In the genomic region with DNA sequence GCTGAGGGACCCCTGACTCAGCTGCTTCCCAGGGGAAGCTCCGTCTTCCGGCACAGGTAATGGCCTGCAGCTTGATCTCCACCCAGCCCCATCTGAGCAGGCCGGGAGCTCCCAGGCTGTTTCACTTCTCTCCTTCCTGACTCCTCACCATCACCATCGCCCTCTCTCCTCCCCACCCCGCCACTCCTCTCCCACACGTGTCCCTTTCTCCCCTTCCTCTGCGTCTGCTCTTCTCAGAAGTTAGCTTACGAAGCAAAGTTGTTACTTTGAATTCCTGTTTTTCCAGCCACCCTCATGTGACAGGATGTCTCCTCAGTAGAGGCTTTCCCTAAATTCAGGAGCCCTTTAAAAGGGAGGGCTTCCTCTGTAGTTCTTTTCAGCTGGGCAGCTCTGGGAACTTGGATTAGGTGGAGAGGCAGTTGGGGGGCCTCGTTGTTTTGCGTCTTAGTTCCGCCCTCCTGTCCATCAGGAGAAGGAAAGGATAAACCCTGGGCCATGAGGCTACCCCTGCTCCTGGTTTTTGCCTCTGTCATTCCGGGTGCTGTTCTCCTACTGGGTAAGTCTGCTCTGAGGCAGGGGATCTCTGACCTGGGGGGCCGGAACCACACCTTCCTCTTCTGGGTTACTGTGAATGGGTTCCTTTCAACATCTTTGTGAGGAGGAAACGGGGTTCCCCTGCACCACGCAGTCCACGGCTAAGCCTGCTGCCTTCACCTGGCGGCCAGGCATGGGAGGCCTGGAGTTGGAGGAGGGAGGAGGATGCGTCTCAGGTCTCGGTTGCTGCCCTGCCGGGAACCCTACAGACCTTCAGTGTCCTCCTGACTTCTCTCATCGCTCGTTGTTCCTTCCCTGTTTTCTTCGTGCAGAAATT, we compare ENCODE assay signal across 11 cellular contexts. TPM values are rescaled to one million over a fixed set of nuclear protein-coding genes. Genes with fewer than 3 reads are reported as not detected.
A peak's percentile ranks its signal among the peaks of the same experiment; 100 is the strongest.
DNase-seq lines count a peak whose midpoint lies in the region; ATAC-seq and TF ChIP-seq lines count a peak whose summit lies in the region.
"Had no signal": no experiment of that assay in that cellular context is flagged by ENCODE, and none has a peak within 500 bp of the region (broad histone marks: within the 10 kb centered on the region; RNA-seq: fewer than 3 reads in every experiment).

Gene MRC1, plus strand, starts transcription at position 378 of the 871 bp plus-strand sequence. Its CDS starts 118 bp downstream, at position 496.

- intact Hi-C loops in IMR-90 (cut with micrococcal nuclease) = no loop called here

- POLR2A ChIA-PET in IMR-90 (lab: Charles Lee; ENCODE audit: unreplicated experiment) = no interaction called here
- POLR2A ChIA-PET in naive thymus-derived CD8-positive, alpha-beta T cell (lab: Charles Lee) = no interaction called here

- peaks cover 4% of the 10 kb centered on the region for H3K27me3 ChIP-seq in IMR-90 (ENCODE audit: control insufficient read depth, insufficient read depth, low read length)
- H3K27me3 ChIP-seq: BE2C had no signal

- no peak within 1 kb of the TSS for H4K8ac ChIP-seq in IMR-90 (ENCODE audit: low read depth in 2 of 2, low read length in 2 of 2)

- peak within 1 kb of the TSS; percentile 32 for H2AFZ ChIP-seq in IMR-90 (replicated peaks; ENCODE audit: low read length, poor library complexity)

- no peak within 1 kb of the TSS for H2BK5ac ChIP-seq in IMR-90 (ENCODE audit: low read depth, low read length, poor library complexity, severe bottlenecking)

- ATAC-seq in IMR-90 (ENCODE audit: low read depth) (no peak), HG03521 (IDR thresholded peaks at IDR 0.05; ENCODE audit: unreplicated experiment) (no peak)
- ATAC-seq in stimulated activated naive B cell treated with anti-CD40 and anti-IgM and Interleukin-4, amounts not matched to agents 10 μg/mL and 1 μg/mL and 100 μg/mL, for 72 hours (replicated peaks) = peak; percentile 43 to 45
- ATAC-seq in naive thymus-derived CD8-positive, alpha-beta T cell = no peak

- no peak for DNase-seq in IMR-90
- DNase-seq in endothelial cell (ENCODE audit: low spot score) = no peak
- DNase-seq in lung microvascular endothelial cell (ENCODE audit: low read depth in 2 of 2) = peak in 1 of 2 donors; percentile 60
- no peak for DNase-seq in stimulated activated naive B cell treated with anti-CD40 and anti-IgM and Interleukin-4, amounts not matched to agents 10 μg/mL and 1 μg/mL and 100 μg/mL, for 72 hours
- no peak for DNase-seq in activated CD4-positive, alpha-beta T cell treated with anti-CD3 and anti-CD28 coated beads, Interleukin-2, amount 50 U/mL, for 4 hours
- no peak for DNase-seq in nucleus accumbens (lab: John Stamatoyannopoulos, UW)
- DNase-seq in naive thymus-derived CD8-positive, alpha-beta T cell = no peak
- DNase-seq: BE2C, NCI-H146 had no signal

- peak within 1 kb of the TSS; percentile 66 for H3K4me3 Mint-ChIP-seq in endothelial cell (ENCODE audit: unreplicated experiment)
- no peak within 1 kb of the TSS for H3K4me3 Mint-ChIP-seq in stimulated activated naive B cell treated with anti-CD40 and anti-IgM and Interleukin-4, amounts not matched to agents 10 μg/mL and 1 μg/mL and 100 μg/mL, for 72 hours
- no peak within 1 kb of the TSS for H3K4me3 Mint-ChIP-seq in naive thymus-derived CD8-positive, alpha-beta T cell
- H3K4me3 Mint-ChIP-seq: T-helper 1 cell treated with Interleukin-12 subunit alpha and Interleukin-12 subunit beta and Interleukin-4 antibody, amounts not matched to agents 30 μg/mL and 1 μg/mL, for 36 hours had no signal

- CTCF ChIA-PET in IMR-90 (lab: Yijun Ruan, JAX) = no interaction called here

- BruUV-seq in IMR-90 (replicated peaks; lab: Mats Ljungman, UMichigan) = no TSS peak

- no peak within 1 kb of the TSS for H2AK9ac ChIP-seq in IMR-90 (replicated peaks; ENCODE audit: low read depth, low read length, poor library complexity)

- H3K36me3 Mint-ChIP-seq in endothelial cell (ENCODE audit: low read depth, unreplicated experiment) = no peaks in the 10 kb centered on the region
- H3K36me3 Mint-ChIP-seq in stimulated activated naive B cell treated with anti-CD40 and anti-IgM and Interleukin-4, amounts not matched to agents 10 μg/mL and 1 μg/mL and 100 μg/mL, for 72 hours = no peaks in the 10 kb centered on the region
- no peaks in the 10 kb centered on the region for H3K36me3 Mint-ChIP-seq in naive thymus-derived CD8-positive, alpha-beta T cell

- no peak within 1 kb of the TSS for H2BK120ac ChIP-seq in IMR-90 (ENCODE audit: low read depth, low read length)

- in situ Hi-C loops in IMR-90 (cut with MboI; ENCODE audit: low sequenced_read_pairs) = no loop called here

- 68% methylated on average over 7 of the region's 23 CpGs; no CpG with 5 or more reads in 1 of the 2 experiments for WGBS in IMR-90 (ENCODE audit: extremely low coverage in 2 of 2, insufficient read length in 1 of 2), 2 experiments

- no peak within 1 kb of the TSS for H3K9ac ChIP-seq in IMR-90 (ENCODE audit: low read depth, low read length)

- dilution Hi-C loops in IMR-90 (cut with HindIII; ENCODE audit: low sequenced_read_pairs, unreplicated experiment) = no loop called here

- H2AK5ac ChIP-seq in IMR-90 (ENCODE audit: low read depth, low read length) = no peak within 1 kb of the TSS

- H3K23ac ChIP-seq in IMR-90 (ENCODE audit: low read depth, low read length) = no peak within 1 kb of the TSS

- no peak within 1 kb of the TSS for H4K5ac ChIP-seq in IMR-90 (ENCODE audit: low read depth, low read length)

- H3K27me3 Mint-ChIP-seq in endothelial cell (ENCODE audit: unreplicated experiment) = peaks cover 3% of the 10 kb centered on the region
- H3K27me3 Mint-ChIP-seq in stimulated activated naive B cell treated with anti-CD40 and anti-IgM and Interleukin-4, amounts not matched to agents 10 μg/mL and 1 μg/mL and 100 μg/mL, for 72 hours = peaks cover 14 to 23% of the 10 kb centered on the region in 2 donors
- H3K27me3 Mint-ChIP-seq in naive thymus-derived CD8-positive, alpha-beta T cell = peaks cover 2 to 38% (median 28%) of the 10 kb centered on the region in 5 donors

- no peak within 1 kb of the TSS for H3K4ac ChIP-seq in IMR-90 (ENCODE audit: low read depth, low read length)

- H3K9me1 ChIP-seq in IMR-90 (ENCODE audit: insufficient read depth, low read length) = no peaks in the 10 kb centered on the region

- H4K91ac ChIP-seq in IMR-90 (ENCODE audit: insufficient read depth, low read depth, low read length) = no peak within 1 kb of the TSS

- no peak for TF ChIP-seq RAD21 in IMR-90 (IDR thresholded peaks at IDR 0.05; ENCODE audit: low read length)

- TF ChIP-seq CTCF in IMR-90 (conservative IDR thresholded peaks at IDR 0.05; ENCODE audit: low read depth, low read length) = no peak
- no peak for TF ChIP-seq CTCF in endothelial cell (IDR thresholded peaks at IDR 0.05; ENCODE audit: unreplicated experiment)

- H3K4me3 ChIP-seq in IMR-90 (ENCODE audit: insufficient read depth, low read depth, low read length) = no peak within 1 kb of the TSS

- H3K9me3 ChIP-seq in IMR-90 (ENCODE audit: control insufficient read depth, insufficient read depth, low read length) = no peaks in the 10 kb centered on the region
- H3K9me3 ChIP-seq: BE2C had no signal

- peak within 1 kb of the TSS; percentile 43 for H3K27ac Mint-ChIP-seq in endothelial cell (ENCODE audit: unreplicated experiment)
- H3K27ac Mint-ChIP-seq in stimulated activated naive B cell treated with anti-CD40 and anti-IgM and Interleukin-4, amounts not matched to agents 10 μg/mL and 1 μg/mL and 100 μg/mL, for 72 hours = no peak within 1 kb of the TSS
- no peak within 1 kb of the TSS for H3K27ac Mint-ChIP-seq in naive thymus-derived CD8-positive, alpha-beta T cell
- H3K27ac Mint-ChIP-seq: T-helper 1 cell treated with Interleukin-12 subunit alpha and Interleukin-12 subunit beta and Interleukin-4 antibody, amounts not matched to agents 30 μg/mL and 1 μg/mL, for 36 hours had no signal

- no peaks in the 10 kb centered on the region for H4K20me1 ChIP-seq in IMR-90 (ENCODE audit: insufficient read depth, low read length)

- H2BK20ac ChIP-seq in IMR-90 (ENCODE audit: low read depth, low read length) = no peak within 1 kb of the TSS

- no peak within 1 kb of the TSS for H2BK15ac ChIP-seq in IMR-90 (ENCODE audit: low read depth, low read length)

- H3K18ac ChIP-seq in IMR-90 (ENCODE audit: low read depth, low read length) = no peak within 1 kb of the TSS

- no peaks in the 10 kb centered on the region for H3K4me1 ChIP-seq in IMR-90 (ENCODE audit: control insufficient read depth, insufficient read depth, low read length)
- H3K4me1 ChIP-seq: BE2C had no signal

- no peak for TF ChIP-seq POLR2A in IMR-90 (IDR thresholded peaks at IDR 0.05; ENCODE audit: low read depth, low read length)

- H3K27ac ChIP-seq in IMR-90 (ENCODE audit: insufficient read depth, low read length) = no peak within 1 kb of the TSS

- peaks cover 31% of the 10 kb centered on the region for H3K4me1 Mint-ChIP-seq in endothelial cell (ENCODE audit: unreplicated experiment)
- H3K4me1 Mint-ChIP-seq in stimulated activated naive B cell treated with anti-CD40 and anti-IgM and Interleukin-4, amounts not matched to agents 10 μg/mL and 1 μg/mL and 100 μg/mL, for 72 hours = peaks cover 16 to 37% of the 10 kb centered on the region in 2 donors
- peaks cover 0 to 11% (median 5%) of the 10 kb centered on the region in 4 donors for H3K4me1 Mint-ChIP-seq in naive thymus-derived CD8-positive, alpha-beta T cell

- H3K9me3 Mint-ChIP-seq in endothelial cell (ENCODE audit: unreplicated experiment) = no peaks in the 10 kb centered on the region
- H3K9me3 Mint-ChIP-seq in stimulated activated naive B cell treated with anti-CD40 and anti-IgM and Interleukin-4, amounts not matched to agents 10 μg/mL and 1 μg/mL and 100 μg/mL, for 72 hours = no peaks in the 10 kb centered on the region
- H3K9me3 Mint-ChIP-seq in naive thymus-derived CD8-positive, alpha-beta T cell = peaks cover 0 to 7% (median 0%) of the 10 kb centered on the region in 9 donors
- H3K9me3 Mint-ChIP-seq: T-helper 1 cell treated with Interleukin-12 subunit alpha and Interleukin-12 subunit beta and Interleukin-4 antibody, amounts not matched to agents 30 μg/mL and 1 μg/mL, for 36 hours had no signal

- H3K14ac ChIP-seq in IMR-90 (replicated peaks; ENCODE audit: low read depth, low read length) = no peak within 1 kb of the TSS

- no peak within 1 kb of the TSS; the same call in 1 of the 2 replicates for H3K56ac ChIP-seq in IMR-90 (ENCODE audit: extremely low read depth, insufficient read depth, low read length)

- H3K4me2 ChIP-seq in IMR-90 (ENCODE audit: low read depth, low read length) = no peak within 1 kb of the TSS

- no peaks in the 10 kb centered on the region for H3K79me1 ChIP-seq in IMR-90 (ENCODE audit: low read depth in 1 of 2, low read length in 2 of 2)

- no peaks in the 10 kb centered on the region for H3K36me3 ChIP-seq in IMR-90 (ENCODE audit: control insufficient read depth, insufficient read depth, low read length)
- H3K36me3 ChIP-seq: BE2C had no signal

RNA-seq across cellular contexts. Expression of gene MRC1, which starts in this region (rescaled TPM):
- total RNA-seq in IMR-90 (2012; rRNA removed) (not detected in 2 replicates), endothelial cell (ENCODE audit: unreplicated experiment) (35.7 TPM), lung microvascular endothelial cell (148 and 201 TPM in 2 replicates)
- polyA plus RNA-seq in IMR-90 (2012; rRNA removed) = not detected in 2 replicates
- not detected in 2 replicates for polyA plus RNA-seq in IMR-90 (2012; cell fraction: cytosol; rRNA removed)
- polyA plus RNA-seq in IMR-90 (2012; cell fraction: nucleus; rRNA removed; ENCODE audit: low replicate concordance) = not detected in 2 replicates
- 1 to 10 TPM; 1.2 to 1.3 TPM for total RNA-seq in naive thymus-derived CD8-positive, alpha-beta T cell
- not detected for polyA plus RNA-seq in naive thymus-derived CD8-positive, alpha-beta T cell

Comparison
In these comparisons a context has a peak if more than half of its experiments do, and no peak if none do; other contexts are left out.
1. RNA of gene MRC1 (total RNA-seq): 148 to 201 TPM in lung microvascular endothelial cell and 35.7 TPM in endothelial cell (single experiment); 1.2 to 1.3 TPM in naive thymus-derived CD8-positive, alpha-beta T cell and not detected in IMR-90; every median in the first group is over 10 times any median in the second.
2. ATAC-seq: peak in stimulated activated naive B cell treated with anti-CD40 and anti-IgM and Interleukin-4, amounts not matched to agents 10 μg/mL and 1 μg/mL and 100 μg/mL, for 72 hours (2 of 2); none in IMR-90 (single experiment), HG03521 (single experiment) and naive thymus-derived CD8-positive, alpha-beta T cell (0 of 2).